ENCODE assay signal across 8 cellular contexts in the genomic region with DNA sequence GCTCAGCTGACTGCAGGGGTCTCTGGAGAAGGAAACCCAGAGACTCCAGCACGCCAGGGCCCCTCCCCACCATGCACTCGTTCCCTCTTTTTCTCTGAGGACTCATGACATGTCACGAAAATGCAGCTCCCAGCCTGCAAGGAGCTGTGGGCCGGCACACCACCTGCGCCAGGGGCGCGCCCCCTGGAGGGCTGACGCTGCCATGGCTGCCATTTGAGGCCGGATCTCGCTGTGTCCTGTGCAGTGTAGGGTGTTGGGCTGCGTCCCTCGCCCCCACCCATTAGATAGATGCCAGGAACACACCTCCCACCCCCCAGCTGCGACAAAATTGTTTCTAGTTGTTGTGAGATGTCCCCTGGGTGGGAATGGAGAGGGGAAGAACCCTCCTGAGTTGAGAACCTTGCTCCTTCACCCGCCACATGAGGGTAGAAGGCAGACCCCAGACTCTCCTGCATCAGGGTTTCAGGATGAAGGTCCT. TPM values are rescaled to one million over a fixed set of nuclear protein-coding genes. Genes with fewer than 3 reads are reported as not detected.
DNase-seq lines count a peak whose midpoint lies in the region; ATAC-seq, FAIRE-seq and TF ChIP-seq lines count a peak whose summit lies in the region.

No MANE protein-coding gene starts in this region.

- peak; percentile 59 for DNase-seq in AG08396 (ENCODE audit: low spot score)
- DNase-seq in GM19239 (ENCODE audit: insufficient read length, low spot score): no peak
- no peak for DNase-seq in RWPE2 (ENCODE audit: low spot score)
- peak; percentile 62 for DNase-seq in activated gamma-delta T cell treated with anti-CD3 and anti-CD28 coated beads, Interleukin-2, amount 50 U/mL, for 16 hours (ENCODE audit: low read depth)
- DNase-seq in cardiac septum (ENCODE audit: low spot score): peak; percentile 92
- peak; percentile 83 for DNase-seq in sciatic nerve (ENCODE audit: low spot score)
- no peak for DNase-seq in HCEC 1CT

- no peak overlapping the region for H3K4me3 ChIP-seq in RWPE2 (ENCODE audit: severe bottlenecking)

- H3K27ac ChIP-seq in RWPE2 (ENCODE audit: poor library complexity, severe bottlenecking): no peak overlapping the region

- intact Hi-C loops in cardiac septum (cut with DNase I): loop anchor here (2.0 to 5.0 kb wide), 2 partner anchors 34 to 64 kb away; no protein-coding TSS in a partner anchor
- intact Hi-C loops in sciatic nerve (cut with DNase I): loop anchor here (5.0 kb wide), 1 partner anchor 64 kb away; no protein-coding TSS in a partner anchor

- peaks cover 7% of the 10 kb centered on the region for H3K4me1 ChIP-seq in RWPE2 (ENCODE audit: insufficient read depth, poor library complexity, severe bottlenecking)

- peaks cover 86% of the 10 kb centered on the region for H3K36me3 ChIP-seq in RWPE2 (ENCODE audit: low read depth)

- TF ChIP-seq CTCF in RWPE2 (IDR thresholded peaks at IDR 0.05; ENCODE audit: poor library complexity, severe bottlenecking): peak; percentile 86

- peak; percentile 11 for FAIRE-seq in GM19239 (lab: Jason Lieb, UNC)

- H3K9me3 ChIP-seq in RWPE2 (ENCODE audit: severe bottlenecking): no peaks in the 10 kb centered on the region

- peak; percentile 49 for ATAC-seq in RWPE2 (ENCODE audit: low read depth)
- peak; percentile 34 for ATAC-seq in sciatic nerve
- ATAC-seq in HG03095 (IDR thresholded peaks at IDR 0.05; ENCODE audit: unreplicated experiment): no peak

- no peaks in the 10 kb centered on the region for H3K27me3 ChIP-seq in RWPE2 (ENCODE audit: insufficient read depth, poor library complexity, severe bottlenecking)

RNA-seq across cellular contexts. Expression of a gene that starts 8.2 kb away (rescaled TPM):
- total RNA-seq in cardiac septum: 116 TPM
- 73.6 TPM for total RNA-seq in sciatic nerve

RNA-seq across cellular contexts. Expression of a gene that starts 10.3 kb away (rescaled TPM):
- 1.2 TPM for total RNA-seq in cardiac septum
- total RNA-seq in sciatic nerve: 1.8 TPM

RNA-seq across cellular contexts. Expression of a gene that starts 10.6 kb away (rescaled TPM):
- total RNA-seq in cardiac septum (22.3 TPM), sciatic nerve (33.6 TPM)

RNA-seq across cellular contexts. Expression of a gene that starts 30.4 kb away (rescaled TPM):
- not detected for total RNA-seq in cardiac septum
- 0.71 TPM for total RNA-seq in sciatic nerve

RNA-seq across cellular contexts. Expression of a gene that starts 37.5 kb away (rescaled TPM):
- total RNA-seq in cardiac septum (0.38 TPM), sciatic nerve (1.4 TPM)

Comparison
In these comparisons a context has a peak if more than half of its experiments do, and no peak if none do; other contexts are left out.
1. DNase-seq: peak in AG08396 (single experiment), activated gamma-delta T cell treated with anti-CD3 and anti-CD28 coated beads, Interleukin-2, amount 50 U/mL, for 16 hours (single experiment), cardiac septum (single experiment) and sciatic nerve (single experiment); none in GM19239 (single experiment), RWPE2 (single experiment) and HCEC 1CT (single experiment).